ENCODE assay signal across 20 cellular contexts in the genomic region with DNA sequence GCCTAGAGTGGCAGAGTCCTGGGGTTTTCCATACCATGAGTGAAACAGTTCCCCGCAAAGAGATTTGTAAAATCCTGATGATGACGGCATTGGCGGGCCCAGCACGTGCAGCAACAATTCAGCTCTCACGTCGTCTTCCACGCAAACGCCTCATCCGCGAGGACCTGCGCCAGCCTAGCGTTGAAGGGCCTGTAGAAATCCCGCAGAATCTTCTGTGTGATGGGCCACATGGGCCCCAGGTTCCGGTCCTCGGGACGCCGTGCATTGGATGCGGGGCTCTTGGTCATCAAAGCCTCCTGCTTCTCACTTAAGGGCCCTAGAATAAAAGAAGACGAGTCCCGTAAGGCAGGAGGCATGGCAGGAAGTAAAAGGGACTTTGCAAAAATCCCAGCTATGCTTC.
"Had no signal": no experiment of that assay in that cellular context is flagged by ENCODE, and none has a peak within 500 bp of the region (broad histone marks: within the 10 kb centered on the region; RNA-seq: fewer than 3 reads in every experiment).

No MANE protein-coding gene starts in this region.

- H3K36me3 ChIP-seq: SJCRH30 had no signal

- H3K27ac ChIP-seq: SJCRH30 had no signal

- H3K4me3 ChIP-seq: SJCRH30 had no signal

- ATAC-seq: activated CD4-positive, CD25-positive, alpha-beta regulatory T cell treated with anti-CD3 and anti-CD28 coated beads, Interleukin-2, amount 50 U/mL, for 24 hours; activated CD8-positive, alpha-beta T cell treated with anti-CD3 and anti-CD28 coated beads for 36 hours had no signal

- DNase-seq: activated CD4-positive, alpha-beta T cell treated with anti-CD3 and anti-CD28 coated beads for 4 hours; activated CD8-positive, alpha-beta memory T cell treated with anti-CD3 and anti-CD28 coated beads, Interleukin-2, amount 50 U/mL, for 48 hours; activated CD8-positive, alpha-beta T cell treated with anti-CD3 and anti-CD28 coated beads for 36 hours; activated naive CD4-positive, alpha-beta T cell; activated T-cell treated with anti-CD3 and anti-CD28 coated beads, Interleukin-2, amount 50 U/mL, for 1 hour; amygdala; IMR-90; Kasumi-1; KBM-7; NCI-H1105 treated with DMSO at 0.1 percent for 48 hours; NCI-H1436 treated with DMSO at 0.1 percent for 48 hours; NCI-H2171; NCI-H226; NCI-H526; NK-92 treated with Interleukin-12 subunit alpha and Interleukin-12 subunit beta, amount 100 ng/mL, for 24 hours; OCI-M1; Right ventricle myocardium superior; RPMI8226; SJCRH30 had no signal

- H3K27me3 ChIP-seq: SJCRH30 had no signal

- H3K9me3 ChIP-seq: SJCRH30 had no signal
